In genomic region chr22:24208012-24208749, GRCh38 we compare ENCODE assay signal across 8 cellular contexts. TPM values are rescaled to one million over a fixed set of nuclear protein-coding genes. Genes with fewer than 3 reads are reported as not detected.
A peak's percentile ranks its signal among the peaks of the same experiment; 100 is the strongest.
DNase-seq lines count a peak whose midpoint lies in the region; ATAC-seq, FAIRE-seq and TF ChIP-seq lines count a peak whose summit lies in the region.

No MANE protein-coding gene starts in this region.

- peaks cover 33% of the 10 kb centered on the region for H3F3A ChIP-seq in GM23248 (ENCODE audit: insufficient read depth)

- no peak for TF ChIP-seq CTCF in endothelial cell of umbilical vein (IDR thresholded peaks at IDR 0.05; ENCODE audit: extremely low read depth in 1 of 2, insufficient read depth in 1 of 2, low read depth in 1 of 2, low read length in 2 of 2)

- H2AFZ ChIP-seq in GM23248 (no peak overlapping the region), endothelial cell of umbilical vein (ENCODE audit: low read depth, low read length) (no peak overlapping the region)

- H3K9ac ChIP-seq in GM23248 (peak overlapping the region; percentile 56), endothelial cell of umbilical vein (replicated peaks; ENCODE audit: extremely low read depth, insufficient read depth, low read length) (peak overlapping the region; percentile 86)

- DNase-seq in GM23248 (peak; percentile 97), SIG-M5 (lab: John Stamatoyannopoulos, UW) (peak; percentile 61), endothelial cell of umbilical vein (ENCODE audit: low read depth, low spot score) (peak; percentile 98), DMS153 (lab: John Stamatoyannopoulos, UW) (no peak)
- DNase-seq in naive thymus-derived CD8-positive, alpha-beta T cell: no peak
- DNase-seq in activated naive CD4-positive, alpha-beta T cell treated with anti-CD3 and anti-CD28 coated beads for 36 hours: no peak

- H3K27me3 Mint-ChIP-seq in naive thymus-derived CD8-positive, alpha-beta T cell: no peaks in the 10 kb centered on the region
- H3K27me3 Mint-ChIP-seq in activated naive CD4-positive, alpha-beta T cell treated with anti-CD3 and anti-CD28 coated beads for 36 hours (ENCODE audit: low read depth): no peaks in the 10 kb centered on the region

- peak overlapping the region in 5 of 10 donors; percentile 22 to 89 (median 58) for H3K27ac Mint-ChIP-seq in naive thymus-derived CD8-positive, alpha-beta T cell
- no peak overlapping the region for H3K27ac Mint-ChIP-seq in activated naive CD4-positive, alpha-beta T cell treated with anti-CD3 and anti-CD28 coated beads for 36 hours

- ATAC-seq in naive thymus-derived CD8-positive, alpha-beta T cell: no peak
- ATAC-seq in GM21529 (IDR thresholded peaks at IDR 0.05; ENCODE audit: unreplicated experiment): no peak

- no peaks in the 10 kb centered on the region for H4K20me1 ChIP-seq in GM23248 (ENCODE audit: insufficient read depth)
- H4K20me1 ChIP-seq in endothelial cell of umbilical vein (replicated peaks; ENCODE audit: control insufficient read depth, extremely low read depth, insufficient read depth, low read length): no peaks in the 10 kb centered on the region

- H3K27me3 ChIP-seq in GM23248 (replicated peaks; ENCODE audit: insufficient read depth) (no peaks in the 10 kb centered on the region), endothelial cell of umbilical vein (ENCODE audit: control insufficient read depth in 2 of 2, insufficient read depth in 2 of 2, low read length in 2 of 2) (no peaks in the 10 kb centered on the region), muscle layer of duodenum (ENCODE audit: low read depth, low read length) (no peaks in the 10 kb centered on the region)

- no peaks in the 10 kb centered on the region for H3K36me3 Mint-ChIP-seq in naive thymus-derived CD8-positive, alpha-beta T cell
- no peaks in the 10 kb centered on the region for H3K36me3 Mint-ChIP-seq in activated naive CD4-positive, alpha-beta T cell treated with anti-CD3 and anti-CD28 coated beads for 36 hours (ENCODE audit: low read depth)

- POLR2A ChIA-PET in endothelial cell of umbilical vein (lab: Charles Lee): no interaction called here
- POLR2A ChIA-PET in naive thymus-derived CD8-positive, alpha-beta T cell (lab: Charles Lee): no interaction called here

- H3K4me1 ChIP-seq in GM23248 (ENCODE audit: insufficient read depth) (peaks cover 45% of the 10 kb centered on the region), endothelial cell of umbilical vein (ENCODE audit: control insufficient read depth, extremely low read depth, insufficient read depth, low read length) (peaks cover 43% of the 10 kb centered on the region), muscle layer of duodenum (ENCODE audit: control insufficient read depth in 1 of 2, insufficient read depth in 2 of 2, low read length in 2 of 2) (peaks cover 0 to 9% of the 10 kb centered on the region in 2 donors)

- H3K4me2 ChIP-seq in GM23248 (ENCODE audit: unreplicated experiment) (peak overlapping the region; percentile 71), endothelial cell of umbilical vein (ENCODE audit: insufficient read depth, low read length) (peak overlapping the region; percentile 89)

- intact Hi-C loops in endothelial cell of umbilical vein (cut with micrococcal nuclease): loop anchor here (1.0 kb wide), 2 partner anchors 19 to 34 kb away; no protein-coding TSS in a partner anchor
- intact Hi-C loops in activated naive CD4-positive, alpha-beta T cell treated with anti-CD3 and anti-CD28 coated beads for 36 hours (cut with micrococcal nuclease): no loop called here

- H3K9me2 ChIP-seq in GM23248 (ENCODE audit: insufficient read depth): no peaks in the 10 kb centered on the region

- dilution Hi-C loops in endothelial cell of umbilical vein (cut with MboI; ENCODE audit: extremely low pct_ligation_motif_present, low sequenced_read_pairs): no loop called here

- H3K9me1 ChIP-seq in endothelial cell of umbilical vein (replicated peaks; ENCODE audit: control insufficient read depth, extremely low read depth, insufficient read depth, low read length): no peaks in the 10 kb centered on the region

- H3K9me3 ChIP-seq in GM23248 (ENCODE audit: low read depth) (no peaks in the 10 kb centered on the region), endothelial cell of umbilical vein (replicated peaks; ENCODE audit: control insufficient read depth, insufficient read depth, low read length) (no peaks in the 10 kb centered on the region), muscle layer of duodenum (ENCODE audit: control insufficient read depth in 1 of 2, low read length in 2 of 2) (no peaks in the 10 kb centered on the region)

- H3K4me3 ChIP-seq in GM23248 (no peak overlapping the region; the same call in 1 of the 2 replicates), endothelial cell of umbilical vein (replicated peaks in 1 of 3; ENCODE audit: insufficient read depth in 1 of 3, low read depth in 1 of 3, low read length in 3 of 3) (peak overlapping the region in 1 of 3 experiments; percentile 46), muscle layer of duodenum (ENCODE audit: low read depth in 1 of 2, low read length in 2 of 2) (peak overlapping the region; percentile 9 to 18)

- H3K27ac ChIP-seq in GM23248 (peak overlapping the region; percentile 81), endothelial cell of umbilical vein (ENCODE audit: insufficient read depth, low read depth, low read length) (peak overlapping the region; percentile 99), muscle layer of duodenum (ENCODE audit: low read length) (peak overlapping the region; percentile 75)

- H3K79me2 ChIP-seq in GM23248 (ENCODE audit: insufficient read depth): no peaks in the 10 kb centered on the region
- no peaks in the 10 kb centered on the region for H3K79me2 ChIP-seq in endothelial cell of umbilical vein (ENCODE audit: control insufficient read depth, insufficient read depth, low read length)

- H3K4me1 Mint-ChIP-seq in naive thymus-derived CD8-positive, alpha-beta T cell: peaks cover 11 to 32% (median 18%) of the 10 kb centered on the region in 4 donors
- H3K4me1 Mint-ChIP-seq in activated naive CD4-positive, alpha-beta T cell treated with anti-CD3 and anti-CD28 coated beads for 36 hours (ENCODE audit: low read depth): peaks cover 13% of the 10 kb centered on the region

- peak; percentile 97 for FAIRE-seq in endothelial cell of umbilical vein (lab: Jason Lieb, UNC)

- TF ChIP-seq POLR2A in endothelial cell of umbilical vein (IDR thresholded peaks at IDR 0.05; ENCODE audit: low read depth, low read length): peak; percentile 61

- 0% methylated on average over 2 of the region's 2 CpGs for WGBS in GM23248 (ENCODE audit: low coverage in 1 of 2, low lambda C conversion rate in 2 of 2, missing lambda C conversion rate in 2 of 2), 2 experiments

- CTCF ChIA-PET in endothelial cell of umbilical vein (lab: Charles Lee): interaction anchor here (0.9 to 4.2 kb wide), 6 partner anchors 18 to 39 kb away, joined by 5 to 33 read pairs (median 9); no protein-coding TSS in a partner anchor
- CTCF ChIA-PET in activated naive CD4-positive, alpha-beta T cell treated with anti-CD3 and anti-CD28 coated beads for 36 hours (lab: Charles Lee): interaction anchor here (1.1 to 1.2 kb wide), 2 partner anchors 10 to 24 kb away, joined by 3 to 4 read pairs; no protein-coding TSS in a partner anchor

- H3K4me3 Mint-ChIP-seq in naive thymus-derived CD8-positive, alpha-beta T cell: peak overlapping the region in 5 of 10 donors; percentile 2 to 65 (median 42)
- no peak overlapping the region for H3K4me3 Mint-ChIP-seq in activated naive CD4-positive, alpha-beta T cell treated with anti-CD3 and anti-CD28 coated beads for 36 hours

- no peaks in the 10 kb centered on the region for H3K9me3 Mint-ChIP-seq in naive thymus-derived CD8-positive, alpha-beta T cell
- H3K9me3 Mint-ChIP-seq in activated naive CD4-positive, alpha-beta T cell treated with anti-CD3 and anti-CD28 coated beads for 36 hours: no peaks in the 10 kb centered on the region

- no peaks in the 10 kb centered on the region for H3K36me3 ChIP-seq in GM23248 (ENCODE audit: low read depth)
- no peaks in the 10 kb centered on the region for H3K36me3 ChIP-seq in endothelial cell of umbilical vein (ENCODE audit: control insufficient read depth in 2 of 2, extremely low read depth in 1 of 2, insufficient read depth in 2 of 2, low read length in 2 of 2)
- no peaks in the 10 kb centered on the region for H3K36me3 ChIP-seq in muscle layer of duodenum (ENCODE audit: control insufficient read depth in 1 of 2, insufficient read depth in 2 of 2, low read length in 2 of 2)

- BruUV-seq in endothelial cell of umbilical vein (replicated peaks; lab: Mats Ljungman, UMichigan): no TSS peak

- in situ Hi-C loops in GM23248 (cut with MboI): no loop called here

RNA-seq across cellular contexts. Expression of gene SUSD2, which starts 26.9 kb away (rescaled TPM):
- total RNA-seq in GM23248 (2014; rRNA removed; shearing (Covaris generic)): under 0.01 TPM in 1 of 2 replicates, not detected in the other
- 0.24 and 0.28 TPM in 2 replicates for polyA plus RNA-seq in GM23248 (2016; fragmentation: Nextera tagmentation; extraction: Ambion mirVana)
- total RNA-seq in endothelial cell of umbilical vein: 0.18 and 0.27 TPM in 2 replicates
- 0.26 and 0.35 TPM in 2 replicates for polyA plus RNA-seq in endothelial cell of umbilical vein
- polyA plus RNA-seq in endothelial cell of umbilical vein (2011; cell fraction: cytosol; rRNA removed): 0.10 and 0.14 TPM in 2 replicates
- polyA plus RNA-seq in endothelial cell of umbilical vein (2011; cell fraction: nucleus; rRNA removed): 1.0 and 1.3 TPM in 2 replicates
- 0.33 and 0.41 TPM in 2 replicates for polyA plus RNA-seq in endothelial cell of umbilical vein (2012)
- polyA minus RNA-seq in endothelial cell of umbilical vein: 0.07 and 0.21 TPM in 2 replicates
- polyA minus RNA-seq in endothelial cell of umbilical vein (2011; cell fraction: cytosol; rRNA and poly(A)+ RNA removed): 0.31 TPM
- 1.2 and 1.7 TPM in 2 replicates for polyA minus RNA-seq in endothelial cell of umbilical vein (2011; cell fraction: nucleus; rRNA and poly(A)+ RNA removed)
- 1 to 10 TPM; 1.7 to 1.9 TPM for total RNA-seq in naive thymus-derived CD8-positive, alpha-beta T cell
- polyA plus RNA-seq in naive thymus-derived CD8-positive, alpha-beta T cell: under 1 TPM in 2 of 3 donors, not detected in 1; 0.07 TPM
- under 1 TPM; 0.21 to 0.22 TPM for total RNA-seq in activated naive CD4-positive, alpha-beta T cell treated with anti-CD3 and anti-CD28 coated beads for 36 hours

RNA-seq across cellular contexts. Expression of gene GGT5, which starts 36.7 kb away (rescaled TPM):
- total RNA-seq in GM23248 (2014; rRNA removed; shearing (Covaris generic)): 0.38 and 1.3 TPM in 2 replicates
- polyA plus RNA-seq in GM23248 (2016; fragmentation: Nextera tagmentation; extraction: Ambion mirVana) (5.0 and 5.1 TPM in 2 replicates), endothelial cell of umbilical vein (293 and 501 TPM in 2 replicates)
- total RNA-seq in endothelial cell of umbilical vein: 35.1 and 45.9 TPM in 2 replicates
- 87.8 and 97.1 TPM in 2 replicates for polyA plus RNA-seq in endothelial cell of umbilical vein (2011; cell fraction: cytosol; rRNA removed)
- polyA plus RNA-seq in endothelial cell of umbilical vein (2011; cell fraction: nucleus; rRNA removed): 197 and 275 TPM in 2 replicates
- polyA plus RNA-seq in endothelial cell of umbilical vein (2012): 84.1 and 102 TPM in 2 replicates
- polyA minus RNA-seq in endothelial cell of umbilical vein: 197 and 218 TPM in 2 replicates
- polyA minus RNA-seq in endothelial cell of umbilical vein (2011; cell fraction: cytosol; rRNA and poly(A)+ RNA removed): not detected
- polyA minus RNA-seq in endothelial cell of umbilical vein (2011; cell fraction: nucleus; rRNA and poly(A)+ RNA removed): 68.1 and 104 TPM in 2 replicates
- total RNA-seq in naive thymus-derived CD8-positive, alpha-beta T cell: under 1 TPM in 1 of 2 experiments, not detected in 1; 0.08 TPM
- not detected for polyA plus RNA-seq in naive thymus-derived CD8-positive, alpha-beta T cell
- not detected for total RNA-seq in activated naive CD4-positive, alpha-beta T cell treated with anti-CD3 and anti-CD28 coated beads for 36 hours

Comparison
In these comparisons a context has a peak if more than half of its experiments do, and no peak if none do; other contexts are left out.
1. DNase-seq: peak in GM23248 (single experiment), SIG-M5 (single experiment) and endothelial cell of umbilical vein (single experiment); none in naive thymus-derived CD8-positive, alpha-beta T cell (0 of 10), activated naive CD4-positive, alpha-beta T cell treated with anti-CD3 and anti-CD28 coated beads for 36 hours (single experiment) and DMS153 (single experiment).
2. RNA of gene GGT5, which starts 36.7 kb away (total RNA-seq): 35.1 to 45.9 TPM in endothelial cell of umbilical vein; 0.38 to 1.3 TPM in GM23248, 0.08 TPM in naive thymus-derived CD8-positive, alpha-beta T cell and not detected in activated naive CD4-positive, alpha-beta T cell treated with anti-CD3 and anti-CD28 coated beads for 36 hours; every median in the first group is over 10 times any median in the second.
3. Peak in every context shown above with its lines, with median percentiles within 50 percentile points of each other: H3K27ac ChIP-seq.